11 cellular contexts compared by ENCODE assay signal in genomic region chr18:11570770-11571169, GRCh38. TPM values are rescaled to one million over a fixed set of nuclear protein-coding genes. Genes with fewer than 3 reads are reported as not detected.
DNase-seq lines count a peak whose midpoint lies in the region; TF ChIP-seq lines count a peak whose summit lies in the region.
"Had no signal": no experiment of that assay in that cellular context is flagged by ENCODE, and none has a peak within 500 bp of the region (broad histone marks: within the 10 kb centered on the region; RNA-seq: fewer than 3 reads in every experiment).

No MANE protein-coding gene starts in this region.

- no peaks in the 10 kb centered on the region for H3K9me3 ChIP-seq in adipocyte (ENCODE audit: control insufficient read depth, low read length)
- H3K9me3 ChIP-seq in mesenchymal stem cell (ENCODE audit: control insufficient read depth, low read length), result no peaks in the 10 kb centered on the region
- H3K9me3 ChIP-seq: testis had no signal

- no peaks in the 10 kb centered on the region for H3K4me1 Mint-ChIP-seq in activated naive CD8-positive, alpha-beta T cell treated with anti-CD3 and anti-CD28 coated beads for 36 hours

- H3K36me3 ChIP-seq in adipocyte (ENCODE audit: control insufficient read depth, insufficient read depth, low read length, severe bottlenecking) (no peaks in the 10 kb centered on the region), mesenchymal stem cell (ENCODE audit: control insufficient read depth in 1 of 2, insufficient read depth in 2 of 2, low read depth in 1 of 2, low read length in 2 of 2) (no peaks in the 10 kb centered on the region)

- no peak overlapping the region for H4K8ac ChIP-seq in mesenchymal stem cell (ENCODE audit: low read length)

- H3K27me3 Mint-ChIP-seq in activated naive CD8-positive, alpha-beta T cell treated with anti-CD3 and anti-CD28 coated beads for 36 hours, result peaks cover 4% of the 10 kb centered on the region

- no peak overlapping the region for H2BK120ac ChIP-seq in mesenchymal stem cell (ENCODE audit: low read depth, low read length)

- H3K18ac ChIP-seq in mesenchymal stem cell (ENCODE audit: low read depth in 1 of 2, low read length in 2 of 2), result no peak overlapping the region

- no peak overlapping the region for H2AK5ac ChIP-seq in mesenchymal stem cell (ENCODE audit: low read length, severe bottlenecking)

- no peak overlapping the region for H3K27ac ChIP-seq in mesenchymal stem cell (ENCODE audit: low read length, poor library complexity, severe bottlenecking)
- H3K27ac ChIP-seq: testis had no signal

- no peak overlapping the region for H2BK5ac ChIP-seq in mesenchymal stem cell (ENCODE audit: low read depth, low read length, poor library complexity, severe bottlenecking)

- H3K27ac Mint-ChIP-seq in activated naive CD8-positive, alpha-beta T cell treated with anti-CD3 and anti-CD28 coated beads for 36 hours, result no peak overlapping the region

- no peaks in the 10 kb centered on the region for H3K36me3 Mint-ChIP-seq in activated naive CD8-positive, alpha-beta T cell treated with anti-CD3 and anti-CD28 coated beads for 36 hours

- no peak overlapping the region for H3K14ac ChIP-seq in mesenchymal stem cell (ENCODE audit: low read length in 2 of 2)

- DNase-seq in DMS53 (lab: John Stamatoyannopoulos, UW) (peak; percentile 30), DMS53 treated with DMSO at 0.1 percent for 48 hours (lab: John Stamatoyannopoulos, UW; ENCODE audit: unreplicated experiment) (no peak), HFF-Myc (ENCODE audit: extremely low read depth, low read depth) (peak; percentile 17), adipocyte (ENCODE audit: low read depth) (peak; percentile 68), mesenchymal stem cell (peak; percentile 19), NCI-H187 treated with DMSO at 0.1 percent for 48 hours (lab: John Stamatoyannopoulos, UW) (no peak), Ammon's horn (ENCODE audit: low spot score) (no peak)
- DNase-seq in activated naive CD8-positive, alpha-beta T cell treated with anti-CD3 and anti-CD28 coated beads for 36 hours, result no peak
- DNase-seq: NCI-H345, T-helper 1 cell, testis had no signal

- no peaks in the 10 kb centered on the region for H3K79me1 ChIP-seq in mesenchymal stem cell (replicated peaks; ENCODE audit: low read length, poor library complexity, severe bottlenecking)

- H3K23ac ChIP-seq in mesenchymal stem cell (ENCODE audit: low read length in 2 of 2), result no peak overlapping the region

- H3K4me2 ChIP-seq in mesenchymal stem cell (ENCODE audit: low read length, poor library complexity, severe bottlenecking), result no peak overlapping the region

- no peak overlapping the region for H2AFZ ChIP-seq in mesenchymal stem cell (ENCODE audit: low read depth, low read length)

- no peak overlapping the region for H3K9ac ChIP-seq in adipocyte (ENCODE audit: low read length)
- H3K9ac ChIP-seq in mesenchymal stem cell (ENCODE audit: low read length), result no peak overlapping the region

- WGBS in mesenchymal stem cell, result 69% methylated on average over 1 of the region's 6 CpGs

- H3K4ac ChIP-seq in mesenchymal stem cell (ENCODE audit: low read depth in 1 of 2, low read length in 2 of 2), result no peak overlapping the region

- H3K4me3 Mint-ChIP-seq in activated naive CD8-positive, alpha-beta T cell treated with anti-CD3 and anti-CD28 coated beads for 36 hours, result no peak overlapping the region

- no peaks in the 10 kb centered on the region for H3K4me1 ChIP-seq in adipocyte (ENCODE audit: control insufficient read depth, insufficient read depth, low read length)
- H3K4me1 ChIP-seq in mesenchymal stem cell (ENCODE audit: control insufficient read depth, insufficient read depth, low read depth, low read length), result no peaks in the 10 kb centered on the region
- H3K4me1 ChIP-seq: testis had no signal

- H3K9me3 Mint-ChIP-seq in activated naive CD8-positive, alpha-beta T cell treated with anti-CD3 and anti-CD28 coated beads for 36 hours, result no peaks in the 10 kb centered on the region

- H3K27me3 ChIP-seq in adipocyte (replicated peaks; ENCODE audit: control insufficient read depth, insufficient read depth, low read length) (peaks cover 28% of the 10 kb centered on the region), mesenchymal stem cell (ENCODE audit: control insufficient read depth in 1 of 2, insufficient read depth in 1 of 2, low read length in 2 of 2) (peaks cover 5 to 39% of the 10 kb centered on the region in 2 experiments)
- H3K27me3 ChIP-seq: testis had no signal

- TF ChIP-seq CTCF in HFF-Myc (IDR thresholded peaks at IDR 0.05; ENCODE audit: low read depth, low read length, missing control alignments), result peak; percentile 31

- H2BK15ac ChIP-seq in mesenchymal stem cell (ENCODE audit: low read depth, poor library complexity, severe bottlenecking), result no peak overlapping the region

- H3K4me3 ChIP-seq in HFF-Myc (replicated peaks; ENCODE audit: low read depth, low read length) (no peak overlapping the region), adipocyte (ENCODE audit: low read length) (no peak overlapping the region), mesenchymal stem cell (ENCODE audit: insufficient read depth in 1 of 2, low read depth in 1 of 2, low read length in 2 of 2) (no peak overlapping the region)
- H3K4me3 ChIP-seq: testis had no signal

- no peak overlapping the region for H4K91ac ChIP-seq in mesenchymal stem cell (ENCODE audit: low read length)

- H2BK12ac ChIP-seq in mesenchymal stem cell (ENCODE audit: low read length in 2 of 2), result no peak overlapping the region

RNA-seq across cellular contexts. Expression of gene SLC35G4, which starts 38.6 kb away (rescaled TPM):
- polyA plus RNA-seq in mesenchymal stem cell (2013, experiment 1 of 2), result not detected
- not detected for polyA plus RNA-seq in mesenchymal stem cell (2013, experiment 2 of 2)
- total RNA-seq in activated naive CD8-positive, alpha-beta T cell treated with anti-CD3 and anti-CD28 coated beads for 36 hours, result not detected
- total RNA-seq: testis had no signal

Comparison
In these comparisons a context has a peak if more than half of its experiments do, and no peak if none do; other contexts are left out.
1. DNase-seq: peak in DMS53 (single experiment), HFF-Myc (single experiment), adipocyte (single experiment) and mesenchymal stem cell (single experiment); none in DMS53 treated with DMSO at 0.1 percent for 48 hours (single experiment), NCI-H187 treated with DMSO at 0.1 percent for 48 hours (single experiment), activated naive CD8-positive, alpha-beta T cell treated with anti-CD3 and anti-CD28 coated beads for 36 hours (single experiment) and Ammon's horn (single experiment).